ENCODE assay signal across 33 cellular contexts in the genomic region with DNA sequence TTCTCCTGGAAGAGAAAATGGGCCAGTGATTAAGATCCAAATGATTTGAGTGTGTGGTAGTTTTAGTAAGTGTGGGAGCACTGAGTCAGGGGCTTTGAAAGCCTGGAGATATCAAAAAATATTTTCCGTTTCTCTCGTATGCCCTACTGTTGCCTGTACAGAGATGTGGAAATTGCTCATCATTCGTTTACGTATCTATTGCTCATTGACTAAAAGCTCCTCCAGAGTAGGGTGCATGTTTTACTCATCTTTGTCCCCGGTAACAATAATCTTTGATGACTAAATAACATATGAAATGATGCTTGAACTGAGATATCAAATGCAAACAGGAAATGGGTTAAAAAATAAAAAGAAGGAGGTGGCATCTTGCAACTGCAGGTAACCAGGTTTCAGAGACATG.
DNase-seq lines count a peak whose midpoint lies in the region; ATAC-seq, FAIRE-seq and TF ChIP-seq lines count a peak whose summit lies in the region.
"Had no signal": no experiment of that assay in that cellular context is flagged by ENCODE, and none has a peak within 500 bp of the region (broad histone marks: within the 10 kb centered on the region; RNA-seq: fewer than 3 reads in every experiment).

No MANE protein-coding gene starts in this region.

- no peak for TF ChIP-seq CTCF in A549 (IDR thresholded peaks at IDR 0.05)
- TF ChIP-seq CTCF in RWPE2 (IDR thresholded peaks at IDR 0.05; ENCODE audit: poor library complexity, severe bottlenecking), result no peak
- TF ChIP-seq CTCF in fibroblast of mammary gland (conservative IDR thresholded peaks at IDR 0.05; ENCODE audit: control insufficient read depth, insufficient read depth, low read depth, low read length), result no peak
- no peak for TF ChIP-seq CTCF in GM23338 (conservative IDR thresholded peaks at IDR 0.05; ENCODE audit: low read depth in 2 of 2)

- H3K4me3 ChIP-seq in A549, result no peak overlapping the region
- no peak overlapping the region for H3K4me3 ChIP-seq in ACC112 (ENCODE audit: low read depth, low read length)
- H3K4me3 ChIP-seq in RWPE2 (ENCODE audit: severe bottlenecking), result no peak overlapping the region
- H3K4me3 ChIP-seq in fibroblast of mammary gland (ENCODE audit: control insufficient read depth, low read depth, low read length), result no peak overlapping the region
- no peak overlapping the region for H3K4me3 ChIP-seq in GM23338
- H3K4me3 ChIP-seq: cardiac muscle cell, right atrium auricular region, smooth muscle cell, thoracic aorta had no signal

- H3K36me3 ChIP-seq in ACC112 (ENCODE audit: insufficient read depth, low read length) (no peaks in the 10 kb centered on the region), RWPE2 (ENCODE audit: low read depth) (no peaks in the 10 kb centered on the region), GM23338 (ENCODE audit: insufficient read depth) (no peaks in the 10 kb centered on the region)
- H3K36me3 ChIP-seq: cardiac muscle cell, right atrium auricular region, thoracic aorta, WERI-Rb-1 had no signal

- H2AFZ ChIP-seq in ACC112 (ENCODE audit: low read length, unreplicated experiment) (peak overlapping the region; percentile 47), GM23338 (no peak overlapping the region)

- peak in 1 of 2 experiments; percentile 63 for DNase-seq in A549 (ENCODE audit: low read depth in 1 of 2, low spot score in 1 of 2)
- DNase-seq in RWPE2 (ENCODE audit: low spot score), result no peak
- DNase-seq in fibroblast of mammary gland (ENCODE audit: low read depth), result peak; percentile 91
- DNase-seq in NCI-H345 (lab: John Stamatoyannopoulos, UW), result no peak
- DNase-seq in GM23338 (ENCODE audit: low spot score), result no peak
- DNase-seq: activated CD4-positive, alpha-beta T cell treated with anti-CD3 and anti-CD28 coated beads for 48 hours; anterior cingulate cortex; C1 segment of cervical spinal cord; COR-L47; DMS79; GF-D8; islet precursor cell; left ventricle myocardium superior; midbrain; naive B cell; NCI-H2029 treated with DMSO at 0.1 percent for 48 hours; NCI-H526; posterior cingulate gyrus; SIG-M5; stimulated activated naive CD4-positive, alpha-beta T cell treated with Interleukin-2 at 50 U/mL for 16 hours; SW 1271; T-helper 9 cell; WERI-Rb-1 had no signal

- TF ChIP-seq RAD21 in A549 (conservative IDR thresholded peaks at IDR 0.05 in 1 of 2, IDR thresholded peaks at IDR 0.05 in 1 of 2), result 0 out of 5 replicates have a peak, but pooled peaks of 1 of the 2 experiments have one; percentile 2

- H4K20me1 ChIP-seq in GM23338 (replicated peaks; ENCODE audit: insufficient read depth), result no peaks in the 10 kb centered on the region

- WGBS in A549 (ENCODE audit: missing lambda C conversion rate), result 6% methylated on average over 5 of the region's 5 CpGs

- no peak for TF ChIP-seq POLR2A in A549 (IDR thresholded peaks at IDR 0.05; ENCODE audit: low read length)

- H3K4me1 ChIP-seq in A549, result peaks cover 60% of the 10 kb centered on the region
- H3K4me1 ChIP-seq in ACC112 (ENCODE audit: control insufficient read depth, insufficient read depth, low read length, unreplicated experiment), result peaks cover 46% of the 10 kb centered on the region
- peaks cover 65% of the 10 kb centered on the region for H3K4me1 ChIP-seq in RWPE2 (ENCODE audit: insufficient read depth, poor library complexity, severe bottlenecking)
- H3K4me1 ChIP-seq in GM23338 (ENCODE audit: insufficient read depth), result no peaks in the 10 kb centered on the region
- H3K4me1 ChIP-seq: right atrium auricular region had no signal

- H3K27ac ChIP-seq in A549 (peak overlapping the region; percentile 56 to 62), ACC112 (ENCODE audit: low read depth, low read length) (peak overlapping the region; percentile 88), RWPE2 (ENCODE audit: poor library complexity, severe bottlenecking) (peak overlapping the region; percentile 100), GM23338 (ENCODE audit: low read depth) (no peak overlapping the region)
- H3K27ac ChIP-seq: cardiac muscle cell, HL-60, right atrium auricular region, thoracic aorta, WERI-Rb-1 had no signal

- TF ChIP-seq EP300 in A549 (IDR thresholded peaks at IDR 0.05), result peak in 1 of 2 experiments; percentile 41; a peak in 2 of 5 replicates

- CTCF ChIA-PET in A549 (lab: Yijun Ruan, JAX), result interaction anchor here (1.0 kb wide), 1 partner anchor 191 kb away, joined by 3 read pairs; no protein-coding TSS in a partner anchor

- H3K27me3 Mint-ChIP-seq in GM23338 (ENCODE audit: insufficient read depth, low read depth, poor library complexity), result peaks cover 3% of the 10 kb centered on the region
- H3K27me3 Mint-ChIP-seq: activated naive CD4-positive, alpha-beta T cell treated with anti-CD3 and anti-CD28 coated beads, Interleukin-2, amount 50 U/mL, for 24 hours had no signal

- H3K4me2 ChIP-seq in A549 (peak overlapping the region; percentile 46), GM23338 (no peak overlapping the region)
- H3K4me2 ChIP-seq: smooth muscle cell had no signal

- 0 out of 2 replicates have a peak, but pooled peaks cover 3% of the 10 kb centered on the region for H3K9me2 ChIP-seq in GM23338 (ENCODE audit: insufficient read depth)

- FAIRE-seq in A549 (lab: Jason Lieb, UNC), result no peak
- FAIRE-seq: colon had no signal

- H3K4me1 Mint-ChIP-seq in GM23338, result peaks cover 2% of the 10 kb centered on the region; the same call in 2 of the 3 replicates
- H3K4me1 Mint-ChIP-seq: activated naive CD4-positive, alpha-beta T cell treated with anti-CD3 and anti-CD28 coated beads, Interleukin-2, amount 50 U/mL, for 24 hours; naive B cell had no signal

- no peak overlapping the region for H3K4me3 Mint-ChIP-seq in GM23338
- H3K4me3 Mint-ChIP-seq: activated naive CD4-positive, alpha-beta T cell treated with anti-CD3 and anti-CD28 coated beads, Interleukin-2, amount 50 U/mL, for 24 hours; naive B cell had no signal

- POLR2A ChIA-PET in A549 (lab: Yijun Ruan, JAX), result no interaction called here

- no peaks in the 10 kb centered on the region for H3K9me3 Mint-ChIP-seq in GM23338

- H3K27me3 ChIP-seq in ACC112 (ENCODE audit: insufficient read depth, low read length), result no peaks in the 10 kb centered on the region
- H3K27me3 ChIP-seq in RWPE2 (ENCODE audit: insufficient read depth, poor library complexity, severe bottlenecking), result no peaks in the 10 kb centered on the region
- H3K27me3 ChIP-seq in GM23338 (ENCODE audit: insufficient read depth), result no peaks in the 10 kb centered on the region
- H3K27me3 ChIP-seq: cardiac muscle cell, right atrium auricular region had no signal

- ATAC-seq in A549 (peak; percentile 60 to 77; a peak in 5 of 6 replicates), RWPE2 (ENCODE audit: low read depth) (peak; percentile 49), GM23338 (no peak), HG02571 (IDR thresholded peaks at IDR 0.05; ENCODE audit: unreplicated experiment) (no peak), HG03469 (IDR thresholded peaks at IDR 0.05; ENCODE audit: unreplicated experiment) (no peak)
- ATAC-seq: left ventricle myocardium superior had no signal

- no peaks in the 10 kb centered on the region for H3K9me3 ChIP-seq in A549
- no peaks in the 10 kb centered on the region for H3K9me3 ChIP-seq in RWPE2 (ENCODE audit: severe bottlenecking)
- H3K9me3 ChIP-seq: right atrium auricular region, thoracic aorta had no signal

- H3F3A ChIP-seq in GM23338 (replicated peaks; ENCODE audit: low read depth), result no peaks in the 10 kb centered on the region

- no peak overlapping the region for H3K27ac Mint-ChIP-seq in GM23338
- H3K27ac Mint-ChIP-seq: activated naive CD4-positive, alpha-beta T cell treated with anti-CD3 and anti-CD28 coated beads, Interleukin-2, amount 50 U/mL, for 24 hours; naive B cell had no signal

- no peaks in the 10 kb centered on the region for H3K36me3 Mint-ChIP-seq in GM23338 (ENCODE audit: low read depth)
- H3K36me3 Mint-ChIP-seq: activated naive CD4-positive, alpha-beta T cell treated with anti-CD3 and anti-CD28 coated beads, Interleukin-2, amount 50 U/mL, for 24 hours; naive B cell had no signal

- H3K79me2 ChIP-seq in ACC112 (ENCODE audit: control insufficient read depth, insufficient read depth, low read length, unreplicated experiment), result no peaks in the 10 kb centered on the region
- no peaks in the 10 kb centered on the region for H3K79me2 ChIP-seq in GM23338 (replicated peaks; ENCODE audit: insufficient read depth)

TF ChIP-seq in A549, 52 proteins besides CTCF, POLR2A, EP300 and RAD21 (continues in another document):
- TF ChIP-seq NFE2L2 (conservative IDR thresholded peaks at IDR 0.05; ENCODE audit: low read length) (no peak), MAZ (IDR thresholded peaks at IDR 0.05; ENCODE audit: borderline replicate concordance, low read depth, low read length) (no peak), KDM5A (IDR thresholded peaks at IDR 0.05) (no peak)
- TF ChIP-seq, protein P1, sequence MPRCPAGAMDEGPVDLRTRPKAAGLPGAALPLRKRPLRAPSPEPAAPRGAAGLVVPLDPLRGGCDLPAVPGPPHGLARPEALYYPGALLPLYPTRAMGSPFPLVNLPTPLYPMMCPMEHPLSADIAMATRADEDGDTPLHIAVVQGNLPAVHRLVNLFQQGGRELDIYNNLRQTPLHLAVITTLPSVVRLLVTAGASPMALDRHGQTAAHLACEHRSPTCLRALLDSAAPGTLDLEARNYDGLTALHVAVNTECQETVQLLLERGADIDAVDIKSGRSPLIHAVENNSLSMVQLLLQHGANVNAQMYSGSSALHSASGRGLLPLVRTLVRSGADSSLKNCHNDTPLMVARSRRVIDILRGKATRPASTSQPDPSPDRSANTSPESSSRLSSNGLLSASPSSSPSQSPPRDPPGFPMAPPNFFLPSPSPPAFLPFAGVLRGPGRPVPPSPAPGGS (IDR thresholded peaks at IDR 0.05), result no peak

TF ChIP-seq in GM23338, 12 proteins besides CTCF, POLR2A, EP300 and RAD21:
- no peak for TF ChIP-seq EZH2 (IDR thresholded peaks at IDR 0.05; ENCODE audit: low read depth, unreplicated experiment)

Comparison
In these comparisons a context has a peak if more than half of its experiments do, and no peak if none do; other contexts are left out.
1. ATAC-seq: peak in A549 (2 of 2) and RWPE2 (single experiment); none in GM23338 (single experiment), HG02571 (single experiment) and HG03469 (single experiment).